In the genomic region with DNA sequence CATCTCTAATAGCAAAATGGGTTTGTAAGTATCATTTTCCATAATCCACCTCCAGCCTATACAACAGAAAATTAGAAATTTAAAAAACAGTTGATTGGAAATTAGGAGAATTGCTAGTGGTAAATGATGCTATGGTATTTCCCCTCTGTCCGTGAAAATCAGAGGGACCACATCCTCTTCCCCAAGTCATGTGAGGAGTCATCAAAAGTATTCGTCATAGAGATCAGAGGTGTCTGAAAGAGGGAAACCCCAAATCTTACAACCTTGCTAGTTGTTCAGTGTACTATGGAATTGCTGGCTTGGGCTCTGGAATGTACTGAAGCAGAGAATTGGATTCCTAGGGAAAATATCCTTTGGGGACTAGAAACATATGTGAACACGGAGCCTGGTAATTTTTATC, we compare ENCODE assay signal across 35 cellular contexts.
"Had no signal": no experiment of that assay in that cellular context is flagged by ENCODE, and none has a peak within 500 bp of the region (broad histone marks: within the 10 kb centered on the region; RNA-seq: fewer than 3 reads in every experiment).

No MANE protein-coding gene starts in this region.

- H3K36me3 ChIP-seq: MG63 had no signal

- DNase-seq: Karpas-422, Kasumi-1, KBM-7, KG1, MG63, MM.1S, MV-4-11, NCI-H1048, NCI-H1092, NCI-H1092 treated with DMSO at 0.1 percent for 48 hours, NCI-H1105, NCI-H1105 treated with DMSO at 0.1 percent for 48 hours, NCI-H1417, NCI-H1417 treated with DMSO at 0.1 percent for 48 hours, NCI-H1436, NCI-H1436 treated with DMSO at 0.1 percent for 48 hours, NCI-H146, NCI-H1694, NCI-H1694 treated with DMSO at 0.1 percent for 48 hours, NCI-H187, NCI-H187 treated with DMSO at 0.1 percent for 48 hours, NCI-H1930, NCI-H2029, NCI-H2029 treated with DMSO at 0.1 percent for 48 hours, NCI-H2081, NCI-H2081 treated with DMSO at 0.1 percent for 48 hours, NCI-H2107, NCI-H2171, NCI-H2171 treated with DMSO at 0.1 percent for 48 hours, NCI-H2227 treated with DMSO at 0.1 percent for 48 hours, NCI-H226, NCI-H345, NCI-H446, NCI-H446 treated with DMSO at 0.1 percent for 48 hours had no signal

- H3K9ac ChIP-seq: KMS-11 had no signal

- H3K4me3 ChIP-seq: MG63 had no signal

- H3K4me2 ChIP-seq: KMS-11 had no signal

- H3K27me3 ChIP-seq: MG63 had no signal

- H3K27ac ChIP-seq: KMS-11 had no signal

- H3K9me3 ChIP-seq: MG63 had no signal
